ENCODE assay signal across 12 cellular contexts in genomic region chr3:43405888-43406636, GRCh38.
DNase-seq lines count a peak whose midpoint lies in the region; ATAC-seq and TF ChIP-seq lines count a peak whose summit lies in the region.
"Had no signal": no experiment of that assay in that cellular context is flagged by ENCODE, and none has a peak within 500 bp of the region (broad histone marks: within the 10 kb centered on the region; RNA-seq: fewer than 3 reads in every experiment).

No MANE protein-coding gene starts in this region.

- no peaks in the 10 kb centered on the region for H3K27me3 ChIP-seq in GM23248 (replicated peaks; ENCODE audit: insufficient read depth)

- no peaks in the 10 kb centered on the region for H3K9me3 Mint-ChIP-seq in activated T-helper 17 cell treated with anti-CD3 and anti-CD28 coated beads, Interleukin-2, amount 50 U/mL, for 72 hours
- H3K9me3 Mint-ChIP-seq: stimulated activated naive CD8-positive, alpha-beta T cell treated with anti-CD3 and anti-CD28 coated beads, Interleukin-15, amount 100 ng/mL, for 72 hours had no signal

- H3K27ac Mint-ChIP-seq in activated T-helper 17 cell treated with anti-CD3 and anti-CD28 coated beads, Interleukin-2, amount 50 U/mL, for 72 hours = no peak overlapping the region
- H3K27ac Mint-ChIP-seq: T-helper 17 cell had no signal

- H3K4me2 ChIP-seq in GM23248 (ENCODE audit: unreplicated experiment) = no peak overlapping the region

- no peaks in the 10 kb centered on the region for H3K9me3 ChIP-seq in GM23248 (ENCODE audit: low read depth)

- no peaks in the 10 kb centered on the region for H3K9me2 ChIP-seq in GM23248 (ENCODE audit: insufficient read depth)

- H3K36me3 Mint-ChIP-seq in activated T-helper 17 cell treated with anti-CD3 and anti-CD28 coated beads, Interleukin-2, amount 50 U/mL, for 72 hours (ENCODE audit: low read depth) = no peaks in the 10 kb centered on the region

- no peaks in the 10 kb centered on the region for H3K27me3 Mint-ChIP-seq in activated T-helper 17 cell treated with anti-CD3 and anti-CD28 coated beads, Interleukin-2, amount 50 U/mL, for 72 hours
- H3K27me3 Mint-ChIP-seq: stimulated activated naive CD8-positive, alpha-beta T cell treated with anti-CD3 and anti-CD28 coated beads, Interleukin-15, amount 100 ng/mL, for 72 hours had no signal

- no peaks in the 10 kb centered on the region for H3K4me1 Mint-ChIP-seq in activated T-helper 17 cell treated with anti-CD3 and anti-CD28 coated beads, Interleukin-2, amount 50 U/mL, for 72 hours

- no peak overlapping the region for H3K4me3 ChIP-seq in GM23248

- WGBS in GM23248 (ENCODE audit: low coverage in 1 of 2, low lambda C conversion rate in 2 of 2, missing lambda C conversion rate in 2 of 2), 2 experiments = 50 to 54% methylated on average over 11 of the region's 11 CpGs

- no peaks in the 10 kb centered on the region for H3K79me2 ChIP-seq in GM23248 (ENCODE audit: insufficient read depth)

- in situ Hi-C loops in GM23248 (cut with MboI) = no loop called here

- no peak overlapping the region for H3K27ac ChIP-seq in GM23248

- no peak overlapping the region for H3K4me3 Mint-ChIP-seq in activated T-helper 17 cell treated with anti-CD3 and anti-CD28 coated beads, Interleukin-2, amount 50 U/mL, for 72 hours
- H3K4me3 Mint-ChIP-seq: stimulated activated naive CD8-positive, alpha-beta T cell treated with anti-CD3 and anti-CD28 coated beads, Interleukin-15, amount 100 ng/mL, for 72 hours; T-helper 17 cell had no signal

- no peaks in the 10 kb centered on the region for H3F3A ChIP-seq in GM23248 (ENCODE audit: insufficient read depth)

- H3K4me1 ChIP-seq in GM23248 (ENCODE audit: insufficient read depth) = 0 out of 2 replicates have a peak, but pooled peaks cover 5% of the 10 kb centered on the region

- peak; percentile 23 for ATAC-seq in activated T-helper 17 cell treated with anti-CD3 and anti-CD28 coated beads, Interleukin-2, amount 50 U/mL, for 72 hours (replicated peaks)
- no peak for ATAC-seq in GM21619 (IDR thresholded peaks at IDR 0.05; ENCODE audit: unreplicated experiment)
- ATAC-seq in GM18907 (IDR thresholded peaks at IDR 0.05; ENCODE audit: unreplicated experiment) = no peak
- no peak for ATAC-seq in omental fat pad (ENCODE audit: low FRiP score)
- ATAC-seq: stimulated activated naive CD8-positive, alpha-beta T cell treated with anti-CD3 and anti-CD28 coated beads, Interleukin-15, amount 100 ng/mL, for 72 hours; T-helper 17 cell had no signal

- H3K36me3 ChIP-seq in GM23248 (ENCODE audit: low read depth) = no peaks in the 10 kb centered on the region

- intact Hi-C loops in posterior cingulate gyrus (cut with DNase I) = no loop called here

- H3K9ac ChIP-seq in GM23248 = no peak overlapping the region

- no peak for TF ChIP-seq CTCF in omental fat pad (IDR thresholded peaks at IDR 0.05)

- H2AFZ ChIP-seq in GM23248 = no peak overlapping the region

- DNase-seq in GM23248 = peak; percentile 70
- DNase-seq in glomerular endothelial cell (ENCODE audit: extremely low read depth, low read depth, low spot score) = peak; percentile 75
- peak in 8 of 10 donors; percentile 32 to 94 (median 70) for DNase-seq in posterior cingulate gyrus
- DNase-seq in kidney tubule cell (ENCODE audit: low spot score) = no peak
- DNase-seq in omental fat pad (ENCODE audit: low spot score) = no peak
- DNase-seq: kidney; stimulated activated CD4-positive, alpha-beta T cell treated with anti-CD3 and anti-CD28 coated beads, Interleukin-4, amount 100 ng/mL, for 1 hour; stimulated activated naive CD8-positive, alpha-beta T cell treated with anti-CD3 and anti-CD28 coated beads, Interleukin-15, amount 100 ng/mL, for 72 hours; T-helper 17 cell had no signal

- no peaks in the 10 kb centered on the region for H4K20me1 ChIP-seq in GM23248 (ENCODE audit: insufficient read depth)

Comparison
In these comparisons a context has a peak if more than half of its experiments do, and no peak if none do; other contexts are left out.
1. DNase-seq: peak in GM23248 (single experiment), glomerular endothelial cell (single experiment) and posterior cingulate gyrus (8 of 10); none in kidney tubule cell (single experiment) and omental fat pad (single experiment).